ENCODE assay signal across 12 cellular contexts in genomic region chr2:165544897-165545296, GRCh38.
DNase-seq lines count a peak whose midpoint lies in the region; ATAC-seq, FAIRE-seq and TF ChIP-seq lines count a peak whose summit lies in the region.
"Had no signal": no experiment of that assay in that cellular context is flagged by ENCODE, and none has a peak within 500 bp of the region (broad histone marks: within the 10 kb centered on the region; RNA-seq: fewer than 3 reads in every experiment).

No MANE protein-coding gene starts in this region.

- no peaks in the 10 kb centered on the region for H3K9me3 Mint-ChIP-seq in type B pancreatic cell
- H3K9me3 Mint-ChIP-seq: neural progenitor cell had no signal

- WGBS in small intestine, 3 donors = 92 to 97% (median 96%) methylated on average over 2 of the region's 2 CpGs

- no peak overlapping the region for H3K27ac ChIP-seq in small intestine (ENCODE audit: low read depth in 1 of 2, low read length in 1 of 2)
- H3K27ac ChIP-seq in vagina = no peak overlapping the region
- H3K27ac ChIP-seq: neural progenitor cell had no signal

- H3K36me3 ChIP-seq in small intestine (ENCODE audit: control insufficient read depth in 2 of 2, insufficient read depth in 2 of 2, low read length in 2 of 2) (no peaks in the 10 kb centered on the region), vagina (no peaks in the 10 kb centered on the region)
- H3K36me3 ChIP-seq: neural progenitor cell had no signal

- H3K9me3 ChIP-seq in small intestine (ENCODE audit: control insufficient read depth, low read depth) = no peaks in the 10 kb centered on the region
- no peaks in the 10 kb centered on the region for H3K9me3 ChIP-seq in vagina

- no peak overlapping the region for H3K4me3 ChIP-seq in small intestine (ENCODE audit: low read depth in 1 of 2, low read length in 2 of 2)
- no peak overlapping the region for H3K4me3 ChIP-seq in vagina
- H3K4me3 ChIP-seq: neural progenitor cell had no signal

- peaks cover 12% of the 10 kb centered on the region for H3K4me1 Mint-ChIP-seq in type B pancreatic cell (ENCODE audit: unreplicated experiment)

- H3K4me3 Mint-ChIP-seq in type B pancreatic cell = no peak overlapping the region
- H3K4me3 Mint-ChIP-seq: neural progenitor cell had no signal

- no peaks in the 10 kb centered on the region for H3K4me1 ChIP-seq in small intestine (ENCODE audit: control insufficient read depth in 2 of 2, insufficient read depth in 1 of 2, low read depth in 1 of 2, low read length in 1 of 2)
- H3K4me1 ChIP-seq in vagina = no peaks in the 10 kb centered on the region
- H3K4me1 ChIP-seq: neural progenitor cell had no signal

- no peaks in the 10 kb centered on the region for H3K27me3 Mint-ChIP-seq in type B pancreatic cell

- intact Hi-C loops in vagina (cut with DNase I) = no loop called here

- DNase-seq in RPMI8226 (peak; percentile 12), small intestine (no peak), vagina (ENCODE audit: extremely low spot score in 2 of 2) (no peak), type B pancreatic cell (ENCODE audit: extremely low spot score, unreplicated experiment) (no peak)
- DNase-seq: C1 segment of cervical spinal cord, KG1 had no signal

- peak; percentile 76 for ATAC-seq in GM19023 (IDR thresholded peaks at IDR 0.05; ENCODE audit: unreplicated experiment)
- ATAC-seq in GM21576 (IDR thresholded peaks at IDR 0.05; ENCODE audit: unreplicated experiment) = peak; percentile 92
- ATAC-seq in HG03108 (IDR thresholded peaks at IDR 0.05; ENCODE audit: unreplicated experiment) = peak; percentile 68
- no peak for ATAC-seq in HG03097 (IDR thresholded peaks at IDR 0.05; ENCODE audit: low FRiP score, unreplicated experiment)
- ATAC-seq: HCT116 had no signal

- no peaks in the 10 kb centered on the region for H3K36me3 Mint-ChIP-seq in type B pancreatic cell
- H3K36me3 Mint-ChIP-seq: neural progenitor cell had no signal

- no peak overlapping the region for H3K27ac Mint-ChIP-seq in type B pancreatic cell
- H3K27ac Mint-ChIP-seq: neural progenitor cell had no signal

- H3K27me3 ChIP-seq in small intestine (ENCODE audit: control insufficient read depth in 2 of 2, insufficient read depth in 2 of 2, low read length in 2 of 2) (no peaks in the 10 kb centered on the region), vagina (no peaks in the 10 kb centered on the region)
- H3K27me3 ChIP-seq: neural progenitor cell had no signal

- no peak for FAIRE-seq in small intestine (lab: Jason Lieb, UNC)

- TF ChIP-seq CTCF in vagina (IDR thresholded peaks at IDR 0.05) (no peak), type B pancreatic cell (conservative IDR thresholded peaks at IDR 0.05) (no peak)

- no peak for TF ChIP-seq POLR2A in vagina (IDR thresholded peaks at IDR 0.05)
